In genomic region chr5:74316064-74316586, GRCh38 we compare ENCODE assay signal across 1 cellular context.
TF ChIP-seq lines count a peak whose summit lies in the region.

No MANE protein-coding gene starts in this region.

TF ChIP-seq in WTC11, 78 proteins besides CTCF, POLR2A, EP300 and RAD21 (continued from another document):
- TF ChIP-seq ZBTB43 (CRISPR knock-in tag; IDR thresholded peaks at IDR 0.05) (no peak), ATF6 (CRISPR knock-in tag; IDR thresholded peaks at IDR 0.05) (no peak), USF1 (CRISPR knock-in tag; IDR thresholded peaks at IDR 0.05) (no peak), JAZF1 (CRISPR knock-in tag; IDR thresholded peaks at IDR 0.05) (no peak), HMGA2 (CRISPR knock-in tag; IDR thresholded peaks at IDR 0.05) (no peak), ZNF396 (CRISPR knock-in tag; IDR thresholded peaks at IDR 0.05; ENCODE audit: borderline replicate concordance) (no peak)
